ENCODE assay signal across 13 cellular contexts in genomic region chr4:185464184-185464583, GRCh38. TPM values are rescaled to one million over a fixed set of nuclear protein-coding genes. Genes with fewer than 3 reads are reported as not detected.
DNase-seq lines count a peak whose midpoint lies in the region; TF ChIP-seq lines count a peak whose summit lies in the region.
"Had no signal": no experiment of that assay in that cellular context is flagged by ENCODE, and none has a peak within 500 bp of the region (broad histone marks: within the 10 kb centered on the region; RNA-seq: fewer than 3 reads in every experiment).

No MANE protein-coding gene starts in this region.

- no peak overlapping the region for H3K4ac ChIP-seq in H9 (ENCODE audit: low read depth, low read length)

- no peak overlapping the region for H3K4me2 ChIP-seq in H9 (ENCODE audit: insufficient read depth, insufficient read length, low read length)
- H3K4me2 ChIP-seq: KMS-11, SK-N-SH had no signal

- WGBS in H9 (ENCODE audit: extremely low coverage, insufficient read length, low lambda C conversion rate): no CpG with 5 or more reads among the region's 6 CpGs
- 50 to 79% methylated on average over 3 to 6 of the region's 6 CpGs for WGBS in endodermal cell (ENCODE audit: insufficient coverage in 1 of 2, insufficient read length in 1 of 2), 2 experiments
- WGBS in esophagus muscularis mucosa: 81% methylated on average over 6 of the region's 6 CpGs

- no peaks in the 10 kb centered on the region for H4K20me1 ChIP-seq in H9 (ENCODE audit: control insufficient read depth, insufficient read depth, insufficient read length)

- H2BK5ac ChIP-seq in H9 (ENCODE audit: insufficient read length, low read length): no peak overlapping the region

- H3K14ac ChIP-seq in H9 (ENCODE audit: insufficient read depth, low read length): no peak overlapping the region

- no peak overlapping the region for H4K5ac ChIP-seq in H9 (ENCODE audit: insufficient read length, low read depth, low read length)

- no peak overlapping the region for H3K18ac ChIP-seq in H9 (ENCODE audit: insufficient read length, low read depth, low read length)

- no peaks in the 10 kb centered on the region for H3K23me2 ChIP-seq in H9 (ENCODE audit: insufficient read length, low read depth, low read length, poor library complexity, severe bottlenecking)

- H3K27me3 Mint-ChIP-seq in H9 (ENCODE audit: low read depth): peaks cover 9% of the 10 kb centered on the region
- H3K27me3 Mint-ChIP-seq in endodermal cell (ENCODE audit: insufficient read depth): peaks cover 43% of the 10 kb centered on the region
- H3K27me3 Mint-ChIP-seq in neural crest cell (ENCODE audit: low read depth): peaks cover 27% of the 10 kb centered on the region

- H3K27me3 ChIP-seq in H9 (ENCODE audit: insufficient read depth, low read length) (no peaks in the 10 kb centered on the region), endodermal cell (ENCODE audit: control insufficient read depth, insufficient read depth, low read length, poor library complexity, severe bottlenecking) (peaks cover 21% of the 10 kb centered on the region), esophagus muscularis mucosa (no peaks in the 10 kb centered on the region)

- H3K36me3 Mint-ChIP-seq in H9 (ENCODE audit: insufficient read depth in 1 of 3, low read depth in 3 of 3): peaks cover 0 to 3% (median 0%) of the 10 kb centered on the region in 3 experiments; a peak in 2 of 7 replicates
- H3K36me3 Mint-ChIP-seq in endodermal cell (ENCODE audit: low read depth): no peaks in the 10 kb centered on the region
- no peaks in the 10 kb centered on the region for H3K36me3 Mint-ChIP-seq in neural crest cell (ENCODE audit: low read depth)
- H3K36me3 Mint-ChIP-seq: CD4-positive, CD25-positive, alpha-beta regulatory T cell; T-cell had no signal

- H3K79me2 ChIP-seq in H9 (ENCODE audit: insufficient read depth, low read length): no peaks in the 10 kb centered on the region

- H3K4me1 Mint-ChIP-seq in H9: peaks cover 23 to 28% of the 10 kb centered on the region in 2 experiments
- H3K4me1 Mint-ChIP-seq in endodermal cell: peaks cover 16% of the 10 kb centered on the region
- H3K4me1 Mint-ChIP-seq in neural crest cell: peaks cover 16% of the 10 kb centered on the region
- H3K4me1 Mint-ChIP-seq: CD4-positive, CD25-positive, alpha-beta regulatory T cell; T-cell had no signal

- H3K9me3 Mint-ChIP-seq in H9 (no peaks in the 10 kb centered on the region; a peak in 1 of 5 replicates), endodermal cell (no peaks in the 10 kb centered on the region), neural crest cell (peaks cover 3% of the 10 kb centered on the region)
- H3K9me3 Mint-ChIP-seq: T-cell had no signal

- intact Hi-C loops in esophagus muscularis mucosa (cut with DNase I): no loop called here

- no peak overlapping the region for H2BK120ac ChIP-seq in H9 (ENCODE audit: low read depth, low read length, poor library complexity, severe bottlenecking)

- H2AFZ ChIP-seq in H9 (ENCODE audit: low read length): no peak overlapping the region

- H3T11ph ChIP-seq in H9 (ENCODE audit: low read length): no peak overlapping the region

- DNase-seq in H9 (peak; percentile 51), NCI-H69 (lab: John Stamatoyannopoulos, UW) (peak; percentile 13), endodermal cell (peak; percentile 70), neural crest cell (ENCODE audit: low read depth, low spot score) (no peak), NCI-H187 treated with DMSO at 0.1 percent for 48 hours (lab: John Stamatoyannopoulos, UW) (no peak), OCI-M2 (lab: John Stamatoyannopoulos, UW; ENCODE audit: unreplicated experiment) (no peak), esophagus muscularis mucosa (ENCODE audit: extremely low spot score) (no peak)
- DNase-seq: CD4-positive, CD25-positive, alpha-beta regulatory T cell; NCI-H146; NCI-H774; SK-N-SH; T-cell had no signal

- TF ChIP-seq CTCF in H9 (conservative IDR thresholded peaks at IDR 0.05) (peak; percentile 20; the same call in 1 of the 3 replicates), endodermal cell (conservative IDR thresholded peaks at IDR 0.05) (peak; percentile 34), neural crest cell (conservative IDR thresholded peaks at IDR 0.05) (no peak), esophagus muscularis mucosa (IDR thresholded peaks at IDR 0.05) (no peak)

- H2BK20ac ChIP-seq in H9 (ENCODE audit: low read depth, low read length, poor library complexity, severe bottlenecking): no peak overlapping the region

- H3K23ac ChIP-seq in H9 (ENCODE audit: insufficient read length, low read depth, low read length): no peak overlapping the region

- H3K4me3 Mint-ChIP-seq in H9 (no peak overlapping the region), endodermal cell (no peak overlapping the region), neural crest cell (no peak overlapping the region)
- H3K4me3 Mint-ChIP-seq: CD4-positive, CD25-positive, alpha-beta regulatory T cell; T-cell had no signal

- no peaks in the 10 kb centered on the region for H3K36me3 ChIP-seq in endodermal cell (ENCODE audit: control insufficient read depth, insufficient read depth, low read length)
- no peaks in the 10 kb centered on the region for H3K36me3 ChIP-seq in esophagus muscularis mucosa

- no peak overlapping the region for H3K27ac Mint-ChIP-seq in H9
- H3K27ac Mint-ChIP-seq in endodermal cell: no peak overlapping the region
- H3K27ac Mint-ChIP-seq in neural crest cell (ENCODE audit: unreplicated experiment): peak overlapping the region; percentile 12
- H3K27ac Mint-ChIP-seq: CD4-positive, CD25-positive, alpha-beta regulatory T cell; T-cell had no signal

- H2BK12ac ChIP-seq in H9 (ENCODE audit: insufficient read length, low read depth, low read length): no peak overlapping the region

- H3K4me3 ChIP-seq in endodermal cell (ENCODE audit: low read length) (no peak overlapping the region), esophagus muscularis mucosa (no peak overlapping the region)

- H3K27ac ChIP-seq in H9 (ENCODE audit: insufficient read length, low read depth, low read length) (no peak overlapping the region), endodermal cell (ENCODE audit: low read depth, low read length) (no peak overlapping the region), esophagus muscularis mucosa (replicated peaks in 1 of 4) (no peak overlapping the region)
- H3K27ac ChIP-seq: KMS-11 had no signal

- no peak overlapping the region for H4K91ac ChIP-seq in H9 (ENCODE audit: insufficient read length, low read depth, low read length)

- H3K56ac ChIP-seq in H9 (ENCODE audit: insufficient read length, low read depth, low read length): no peak overlapping the region

- no peak overlapping the region for H2AK5ac ChIP-seq in H9 (ENCODE audit: insufficient read length, low read length)

- no peaks in the 10 kb centered on the region for H3K79me1 ChIP-seq in H9 (ENCODE audit: insufficient read depth, low read depth, low read length, poor library complexity, severe bottlenecking)

- no peak for TF ChIP-seq EP300 in esophagus muscularis mucosa (IDR thresholded peaks at IDR 0.05)

- H3K9me3 ChIP-seq in H9 (ENCODE audit: control insufficient read depth, low read depth, low read length) (no peaks in the 10 kb centered on the region), endodermal cell (ENCODE audit: control insufficient read depth, low read length) (no peaks in the 10 kb centered on the region), esophagus muscularis mucosa (no peaks in the 10 kb centered on the region)
- H3K9me3 ChIP-seq: SK-N-SH had no signal

- H3K4me1 ChIP-seq in H9 (ENCODE audit: insufficient read depth, low read length): no peaks in the 10 kb centered on the region; the same call in 1 of the 2 replicates
- no peaks in the 10 kb centered on the region for H3K4me1 ChIP-seq in endodermal cell (ENCODE audit: control insufficient read depth, insufficient read depth, low read length)
- no peaks in the 10 kb centered on the region for H3K4me1 ChIP-seq in esophagus muscularis mucosa

- H3K9ac ChIP-seq in H9 (ENCODE audit: extremely low read depth, insufficient read length, low read length) (no peak overlapping the region), endodermal cell (ENCODE audit: extremely low read depth, low read length, poor library complexity, severe bottlenecking) (no peak overlapping the region)
- H3K9ac ChIP-seq: KMS-11, SK-N-SH had no signal

- H2BK15ac ChIP-seq in H9 (ENCODE audit: low read depth, low read length): no peak overlapping the region

- H4K8ac ChIP-seq in H9 (replicated peaks; ENCODE audit: insufficient read length, low read depth, low read length): no peak overlapping the region

- TF ChIP-seq POLR2A in esophagus muscularis mucosa (IDR thresholded peaks at IDR 0.05; ENCODE audit: low read depth): no peak

RNA-seq across cellular contexts. Expression of gene CCDC110, which starts 7.3 kb away (rescaled TPM):
- total RNA-seq in H9 (2021) (2.3 and 3.8 TPM in 2 replicates), endodermal cell (under 1 TPM; 0.26 to 0.80 TPM), neural crest cell (0.14 and 0.16 TPM in 2 replicates), esophagus muscularis mucosa (1 to 10 TPM; 2.9 to 6.3 (median 4.4) TPM)
- 0.82 TPM for polyA plus RNA-seq in endodermal cell (2013, experiment 1 of 2)
- 1.3 TPM for polyA plus RNA-seq in endodermal cell (2013, experiment 2 of 2)
- total RNA-seq: CD4-positive, CD25-positive, alpha-beta regulatory T cell had no signal

RNA-seq across cellular contexts. Expression of gene UFSP2, which starts 38.4 kb away (rescaled TPM):
- 37.1 and 41.1 TPM in 2 replicates for total RNA-seq in H9 (2021)
- 10 to 100 TPM; 23.3 to 24.7 TPM for total RNA-seq in endodermal cell
- 41.7 TPM for polyA plus RNA-seq in endodermal cell (2013, experiment 1 of 2)
- polyA plus RNA-seq in endodermal cell (2013, experiment 2 of 2): 35.4 TPM
- 26.5 and 28.6 TPM in 2 replicates for total RNA-seq in neural crest cell
- total RNA-seq in esophagus muscularis mucosa: 10 to 100 TPM; 36.7 to 49.0 (median 40.6) TPM

Comparison
In these comparisons a context has a peak if more than half of its experiments do, and no peak if none do; other contexts are left out.
1. DNase-seq: peak in H9 (single experiment), NCI-H69 (single experiment) and endodermal cell (single experiment); none in neural crest cell (single experiment), NCI-H187 treated with DMSO at 0.1 percent for 48 hours (single experiment), OCI-M2 (single experiment) and esophagus muscularis mucosa (single experiment).
2. CTCF ChIP-seq: peak in H9 (single experiment) and endodermal cell (single experiment); none in neural crest cell (single experiment) and esophagus muscularis mucosa (0 of 3).